In genomic region chr19:32921624-32922023, GRCh38 we compare ENCODE assay signal across 23 cellular contexts. TPM values are rescaled to one million over a fixed set of nuclear protein-coding genes. Genes with fewer than 3 reads are reported as not detected.
A peak's percentile ranks its signal among the peaks of the same experiment; 100 is the strongest.
DNase-seq lines count a peak whose midpoint lies in the region; ATAC-seq and TF ChIP-seq lines count a peak whose summit lies in the region.
"Had no signal": no experiment of that assay in that cellular context is flagged by ENCODE, and none has a peak within 500 bp of the region (broad histone marks: within the 10 kb centered on the region; RNA-seq: fewer than 3 reads in every experiment).

No MANE protein-coding gene starts in this region.

- no peak for DNase-seq in activated CD4-positive, alpha-beta T cell treated with anti-CD3 and anti-CD28 coated beads, Interleukin-2, amount 10 ng/mL, durations not matched to agents 24 days and 14 days
- no peak for DNase-seq in activated CD4-positive, alpha-beta T cell treated with anti-CD3 and anti-CD28 coated beads, Interleukin-2, amount 50 U/mL, for 4 hours
- DNase-seq in stimulated activated CD4-positive, alpha-beta T cell treated with anti-CD3 and anti-CD28 coated beads, Interleukin-12 subunit alpha, Interleukin-12 subunit beta, amount 100 ng/mL, for 48 hours (ENCODE audit: low read depth in 2 of 3, low spot score in 1 of 3): peak; percentile 1 to 10 (median 3)
- no peak for DNase-seq in stimulated activated CD4-positive, alpha-beta T cell treated with anti-CD3 and anti-CD28 coated beads, Interleukin-4, amount 100 ng/mL, for 1 hour
- DNase-seq in T-helper 17 cell (no peak), nephron progenitor cell (no peak), foreskin melanocyte (no peak)
- no peak for DNase-seq in T-helper 2 cell treated with Interferon-gamma antibody and Interleukin-4, amounts not matched to agents 5 μg/mL and 100 μg/mL, for 36 hours (ENCODE audit: low spot score)
- DNase-seq: Calu3; CD8-positive, alpha-beta memory T cell; DMS153; KBM-7; NCI-H1092; NCI-H1436; NCI-H187 treated with DMSO at 0.1 percent for 48 hours; NCI-H2107; NCI-H446 treated with DMSO at 0.1 percent for 48 hours; NCI-H526 treated with DMSO at 0.1 percent for 48 hours; OCI-M1 had no signal

- H3K4me1 Mint-ChIP-seq in activated CD4-positive, alpha-beta T cell treated with anti-CD3 and anti-CD28 coated beads, Interleukin-2, amount 10 ng/mL, durations not matched to agents 24 days and 14 days: peaks cover 10% of the 10 kb centered on the region
- H3K4me1 Mint-ChIP-seq in T-helper 17 cell: peaks cover 2% of the 10 kb centered on the region
- no peaks in the 10 kb centered on the region for H3K4me1 Mint-ChIP-seq in nephron progenitor cell
- H3K4me1 Mint-ChIP-seq in T-helper 2 cell treated with Interferon-gamma antibody and Interleukin-4, amounts not matched to agents 5 μg/mL and 100 μg/mL, for 36 hours (ENCODE audit: low read depth): peaks cover 2% of the 10 kb centered on the region

- H3K9me3 ChIP-seq in T-helper 17 cell (ENCODE audit: control insufficient read depth, low read length, poor library complexity, severe bottlenecking): no peaks in the 10 kb centered on the region
- H3K9me3 ChIP-seq: HAP-1 had no signal

- H3K36me3 Mint-ChIP-seq in activated CD4-positive, alpha-beta T cell treated with anti-CD3 and anti-CD28 coated beads, Interleukin-2, amount 10 ng/mL, durations not matched to agents 24 days and 14 days (ENCODE audit: low read depth): peaks cover 9% of the 10 kb centered on the region
- H3K36me3 Mint-ChIP-seq in T-helper 17 cell (ENCODE audit: low read depth) (peaks cover 2% of the 10 kb centered on the region), nephron progenitor cell (ENCODE audit: low read depth) (peaks cover 59% of the 10 kb centered on the region)
- peaks cover 10% of the 10 kb centered on the region for H3K36me3 Mint-ChIP-seq in T-helper 2 cell treated with Interferon-gamma antibody and Interleukin-4, amounts not matched to agents 5 μg/mL and 100 μg/mL, for 36 hours (ENCODE audit: low read depth)

- H3K4me3 Mint-ChIP-seq in activated CD4-positive, alpha-beta T cell treated with anti-CD3 and anti-CD28 coated beads, Interleukin-2, amount 10 ng/mL, durations not matched to agents 24 days and 14 days: no peak overlapping the region
- H3K4me3 Mint-ChIP-seq in T-helper 17 cell: no peak overlapping the region
- no peak overlapping the region for H3K4me3 Mint-ChIP-seq in nephron progenitor cell
- H3K4me3 Mint-ChIP-seq in T-helper 2 cell treated with Interferon-gamma antibody and Interleukin-4, amounts not matched to agents 5 μg/mL and 100 μg/mL, for 36 hours: no peak overlapping the region
- H3K4me3 Mint-ChIP-seq: CD8-positive, alpha-beta memory T cell; GM23338 had no signal

- no peaks in the 10 kb centered on the region for H3K27me3 Mint-ChIP-seq in activated CD4-positive, alpha-beta T cell treated with anti-CD3 and anti-CD28 coated beads, Interleukin-2, amount 10 ng/mL, durations not matched to agents 24 days and 14 days
- H3K27me3 Mint-ChIP-seq in T-helper 17 cell (no peaks in the 10 kb centered on the region), nephron progenitor cell (ENCODE audit: low read depth, poor library complexity) (no peaks in the 10 kb centered on the region)
- no peaks in the 10 kb centered on the region for H3K27me3 Mint-ChIP-seq in T-helper 2 cell treated with Interferon-gamma antibody and Interleukin-4, amounts not matched to agents 5 μg/mL and 100 μg/mL, for 36 hours (ENCODE audit: low read depth)

- no peak for ATAC-seq in T-helper 17 cell
- ATAC-seq: GM23338 had no signal

- no peak for TF ChIP-seq CTCF in nephron progenitor cell (IDR thresholded peaks at IDR 0.05)

- intact Hi-C loops in activated CD4-positive, alpha-beta T cell treated with anti-CD3 and anti-CD28 coated beads, Interleukin-2, amount 10 ng/mL, durations not matched to agents 24 days and 14 days (cut with micrococcal nuclease): no loop called here

- H3K9me3 Mint-ChIP-seq in activated CD4-positive, alpha-beta T cell treated with anti-CD3 and anti-CD28 coated beads, Interleukin-2, amount 10 ng/mL, durations not matched to agents 24 days and 14 days: no peaks in the 10 kb centered on the region
- no peaks in the 10 kb centered on the region for H3K9me3 Mint-ChIP-seq in nephron progenitor cell
- H3K9me3 Mint-ChIP-seq in T-helper 2 cell treated with Interferon-gamma antibody and Interleukin-4, amounts not matched to agents 5 μg/mL and 100 μg/mL, for 36 hours: no peaks in the 10 kb centered on the region
- H3K9me3 Mint-ChIP-seq: CD8-positive, alpha-beta memory T cell; GM23338 had no signal

- peak overlapping the region; percentile 79 for H3K27ac Mint-ChIP-seq in activated CD4-positive, alpha-beta T cell treated with anti-CD3 and anti-CD28 coated beads, Interleukin-2, amount 10 ng/mL, durations not matched to agents 24 days and 14 days
- H3K27ac Mint-ChIP-seq in T-helper 17 cell (peak overlapping the region; percentile 24), nephron progenitor cell (peak overlapping the region; percentile 58)
- no peak overlapping the region for H3K27ac Mint-ChIP-seq in T-helper 2 cell treated with Interferon-gamma antibody and Interleukin-4, amounts not matched to agents 5 μg/mL and 100 μg/mL, for 36 hours
- H3K27ac Mint-ChIP-seq: GM23338 had no signal

RNA-seq across cellular contexts. Expression of gene CEP89, which starts 50.1 kb away (rescaled TPM):
- 16.9 and 17.6 TPM in 2 replicates for total RNA-seq in activated CD4-positive, alpha-beta T cell treated with anti-CD3 and anti-CD28 coated beads, Interleukin-2, amount 10 ng/mL, durations not matched to agents 24 days and 14 days
- total RNA-seq in T-helper 17 cell: 1 to 10 TPM; 9.5 to 9.8 TPM

RNA-seq across cellular contexts. Expression of gene FAAP24, which starts 50.4 kb away (rescaled TPM):
- 10.0 and 10.1 TPM in 2 replicates for total RNA-seq in activated CD4-positive, alpha-beta T cell treated with anti-CD3 and anti-CD28 coated beads, Interleukin-2, amount 10 ng/mL, durations not matched to agents 24 days and 14 days
- 1 to 10 TPM; 2.1 to 2.2 TPM for total RNA-seq in T-helper 17 cell

RNA-seq across cellular contexts. Expression of gene SLC7A9, which starts 52.1 kb away (rescaled TPM):
- total RNA-seq in activated CD4-positive, alpha-beta T cell treated with anti-CD3 and anti-CD28 coated beads, Interleukin-2, amount 10 ng/mL, durations not matched to agents 24 days and 14 days: 0.12 TPM in 1 of 2 replicates, not detected in the other
- under 1 TPM in 1 of 2 donors, not detected in 1; 0.30 TPM for total RNA-seq in T-helper 17 cell
- total RNA-seq: A172, GM23338, HT1080 had no signal

Comparison
In these comparisons a context has a peak if more than half of its experiments do, and no peak if none do; other contexts are left out.
1. DNase-seq: peak in stimulated activated CD4-positive, alpha-beta T cell treated with anti-CD3 and anti-CD28 coated beads, Interleukin-12 subunit alpha, Interleukin-12 subunit beta, amount 100 ng/mL, for 48 hours (3 of 3); none in activated CD4-positive, alpha-beta T cell treated with anti-CD3 and anti-CD28 coated beads, Interleukin-2, amount 10 ng/mL, durations not matched to agents 24 days and 14 days (single experiment), activated CD4-positive, alpha-beta T cell treated with anti-CD3 and anti-CD28 coated beads, Interleukin-2, amount 50 U/mL, for 4 hours (0 of 2), stimulated activated CD4-positive, alpha-beta T cell treated with anti-CD3 and anti-CD28 coated beads, Interleukin-4, amount 100 ng/mL, for 1 hour (single experiment), T-helper 17 cell (0 of 3), nephron progenitor cell (single experiment), foreskin melanocyte (single experiment) and T-helper 2 cell treated with Interferon-gamma antibody and Interleukin-4, amounts not matched to agents 5 μg/mL and 100 μg/mL, for 36 hours (single experiment).